Comparison of ENCODE assay signal across 1 cellular context in the genomic region with DNA sequence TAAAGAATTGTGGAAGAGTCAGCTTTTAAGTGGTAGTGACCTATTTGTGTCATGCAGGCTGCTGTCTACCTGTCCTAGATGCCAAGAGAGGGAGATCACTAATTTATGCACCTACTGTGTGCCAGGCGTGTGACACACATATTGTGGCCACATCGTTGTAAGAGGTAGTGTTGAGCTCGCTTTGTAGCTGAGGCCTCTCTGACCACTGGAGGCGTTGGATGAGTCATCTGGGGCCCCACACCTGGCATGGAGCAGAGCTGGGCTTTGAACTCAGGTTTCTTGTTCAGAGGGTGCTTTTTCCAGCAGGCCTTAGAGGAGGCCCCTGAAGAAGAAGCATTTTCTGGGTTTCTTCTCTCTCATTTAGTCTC.
TF ChIP-seq lines count a peak whose summit lies in the region.

No MANE protein-coding gene starts in this region.

TF ChIP-seq in GM12878, 131 proteins besides CTCF, POLR2A, EP300 and RAD21 (continued from another document and continues in another):
- TF ChIP-seq, protein P1, sequence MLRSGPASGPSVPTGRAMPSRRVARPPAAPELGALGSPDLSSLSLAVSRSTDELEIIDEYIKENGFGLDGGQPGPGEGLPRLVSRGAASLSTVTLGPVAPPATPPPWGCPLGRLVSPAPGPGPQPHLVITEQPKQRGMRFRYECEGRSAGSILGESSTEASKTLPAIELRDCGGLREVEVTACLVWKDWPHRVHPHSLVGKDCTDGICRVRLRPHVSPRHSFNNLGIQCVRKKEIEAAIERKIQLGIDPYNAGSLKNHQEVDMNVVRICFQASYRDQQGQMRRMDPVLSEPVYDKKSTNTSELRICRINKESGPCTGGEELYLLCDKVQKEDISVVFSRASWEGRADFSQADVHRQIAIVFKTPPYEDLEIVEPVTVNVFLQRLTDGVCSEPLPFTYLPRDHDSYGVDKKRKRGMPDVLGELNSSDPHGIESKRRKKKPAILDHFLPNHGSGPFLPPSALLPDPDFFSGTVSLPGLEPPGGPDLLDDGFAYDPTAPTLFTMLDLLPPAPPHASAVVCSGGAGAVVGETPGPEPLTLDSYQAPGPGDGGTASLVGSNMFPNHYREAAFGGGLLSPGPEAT (IDR thresholded peaks at IDR 0.05; ENCODE audit: low read depth) = peak; percentile 17; the same call in 1 of the 2 replicates
- TF ChIP-seq ZNF217 (IDR thresholded peaks at IDR 0.05) (peak; percentile 95), ZNF274 (IDR thresholded peaks at IDR 0.05; ENCODE audit: insufficient read depth, insufficient read length) (no peak), SMC3 (IDR thresholded peaks at IDR 0.05; ENCODE audit: borderline replicate concordance, low read length) (peak; percentile 32; the same call in 1 of the 2 replicates), IKZF2 (IDR thresholded peaks at IDR 0.05) (peak; percentile 41 to 54; a peak in 2 of 4 replicates), POU2F2 (IDR thresholded peaks at IDR 0.05; ENCODE audit: borderline replicate concordance, low read depth, low read length) (peak; percentile 83; the same call in 2 of the 3 replicates), PML (IDR thresholded peaks at IDR 0.05; ENCODE audit: low read length) (peak; percentile 66; the same call in 1 of the 2 replicates), ETV6 (conservative IDR thresholded peaks at IDR 0.05 in 1 of 2, IDR thresholded peaks at IDR 0.05 in 1 of 2; ENCODE audit: borderline replicate concordance in 1 of 2, low read depth in 1 of 2) (peak in 1 of 2 experiments; percentile 30; a peak in 2 of 4 replicates), CHD4 (IDR thresholded peaks at IDR 0.05) (no peak), JUND (IDR thresholded peaks at IDR 0.05; ENCODE audit: low read depth, low read length) (peak; percentile 78; the same call in 1 of the 2 replicates), NBN (IDR thresholded peaks at IDR 0.05) (0 out of 2 replicates have a peak, but pooled peaks have one; percentile 57), SUZ12 (IDR thresholded peaks at IDR 0.05; ENCODE audit: unreplicated experiment) (no peak), WRNIP1 (IDR thresholded peaks at IDR 0.05; ENCODE audit: borderline replicate concordance, low read depth, low read length) (peak; percentile 100), CBFB (IDR thresholded peaks at IDR 0.05; ENCODE audit: low read depth) (peak; percentile 63; the same call in 1 of the 2 replicates), SP1 (IDR thresholded peaks at IDR 0.05; ENCODE audit: low read depth, low read length) (peak; percentile 76), CBX3 (IDR thresholded peaks at IDR 0.05; ENCODE audit: borderline replicate concordance, low read depth) (no peak), JUNB (IDR thresholded peaks at IDR 0.05) (peak; percentile 95), FOXM1 (IDR thresholded peaks at IDR 0.05; ENCODE audit: low read depth, low read length) (peak; percentile 77; the same call in 1 of the 2 replicates), ESRRA (IDR thresholded peaks at IDR 0.05; ENCODE audit: low read length) (no peak), MTA3 (IDR thresholded peaks at IDR 0.05; ENCODE audit: borderline replicate concordance, low read length) (peak; percentile 64; the same call in 1 of the 2 replicates), SIN3A (IDR thresholded peaks at IDR 0.05; ENCODE audit: low read depth, low read length) (no peak), NR2C1 (IDR thresholded peaks at IDR 0.05) (no peak), KAT2A (conservative IDR thresholded peaks at IDR 0.05; ENCODE audit: control insufficient read depth, low read depth, low read length) (no peak), IRF4 (IDR thresholded peaks at IDR 0.05; ENCODE audit: low read depth, low read length) (peak; percentile 90), SREBF2 (IDR thresholded peaks at IDR 0.05; ENCODE audit: low read length) (no peak), BHLHE40 (IDR thresholded peaks at IDR 0.05; ENCODE audit: borderline replicate concordance in 1 of 2, low read depth in 2 of 2, low read length in 1 of 2) (peak; percentile 55 to 69), EGR1 (IDR thresholded peaks at IDR 0.05; ENCODE audit: borderline replicate concordance in 1 of 2, low read depth in 2 of 2, low read length in 2 of 2) (peak in 1 of 2 experiments; percentile 31; a peak in 1 of 3 replicates), SRF (IDR thresholded peaks at IDR 0.05; ENCODE audit: low read depth in 2 of 2, low read length in 2 of 2) (0 out of 4 replicates have a peak, but pooled peaks of 1 of the 2 experiments have one; percentile 37), SUPT20H (IDR thresholded peaks at IDR 0.05; ENCODE audit: borderline replicate concordance, control insufficient read depth, low read depth, low read length) (no peak), GABPA (IDR thresholded peaks at IDR 0.05; ENCODE audit: low read depth) (0 out of 2 replicates have a peak, but pooled peaks have one; percentile 23), IKZF1 (conservative IDR thresholded peaks at IDR 0.05) (peak; percentile 42), FOXK2 (IDR thresholded peaks at IDR 0.05) (no peak), CEBPB (IDR thresholded peaks at IDR 0.05; ENCODE audit: borderline replicate concordance in 1 of 2, low read depth in 2 of 2, low read length in 2 of 2) (no peak), PAX8 (IDR thresholded peaks at IDR 0.05) (no peak), RELA (IDR thresholded peaks at IDR 0.05; ENCODE audit: borderline replicate concordance, partially characterized antibody) (peak; percentile 68), TCF3 (IDR thresholded peaks at IDR 0.05; ENCODE audit: borderline replicate concordance, insufficient read depth, low read depth, low read length) (peak; percentile 98), GATAD2B (conservative IDR thresholded peaks at IDR 0.05; ENCODE audit: low read depth) (no peak), HDAC2 (IDR thresholded peaks at IDR 0.05) (no peak), EZH2 (IDR thresholded peaks at IDR 0.05; ENCODE audit: borderline replicate concordance, control insufficient read depth, low read depth, low read length) (no peak), BCL11A (IDR thresholded peaks at IDR 0.05; ENCODE audit: low read depth, low read length) (peak; percentile 81), MTA2 (IDR thresholded peaks at IDR 0.05; ENCODE audit: low read depth) (peak; percentile 45; the same call in 1 of the 2 replicates), ZNF24 (IDR thresholded peaks at IDR 0.05) (no peak), EED (IDR thresholded peaks at IDR 0.05; ENCODE audit: low read depth) (peak; percentile 83), ZBED1 (IDR thresholded peaks at IDR 0.05; ENCODE audit: borderline replicate concordance) (peak; percentile 77), HCFC1 (IDR thresholded peaks at IDR 0.05; ENCODE audit: low read length) (no peak), ATF7 (IDR thresholded peaks at IDR 0.05; ENCODE audit: low read depth) (peak; percentile 56), TCF7 (IDR thresholded peaks at IDR 0.05; ENCODE audit: borderline replicate concordance) (peak; percentile 98), TAF1 (IDR thresholded peaks at IDR 0.05; ENCODE audit: borderline replicate concordance, low read depth, low read length) (no peak), CREM (IDR thresholded peaks at IDR 0.05; ENCODE audit: low read depth) (peak; percentile 88)
- TF ChIP-seq, protein P2, sequence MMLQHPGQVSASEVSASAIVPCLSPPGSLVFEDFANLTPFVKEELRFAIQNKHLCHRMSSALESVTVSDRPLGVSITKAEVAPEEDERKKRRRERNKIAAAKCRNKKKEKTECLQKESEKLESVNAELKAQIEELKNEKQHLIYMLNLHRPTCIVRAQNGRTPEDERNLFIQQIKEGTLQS (IDR thresholded peaks at IDR 0.05; ENCODE audit: borderline replicate concordance, extremely low read depth, low read depth, low read length) = no peak
- TF ChIP-seq, protein P3, sequence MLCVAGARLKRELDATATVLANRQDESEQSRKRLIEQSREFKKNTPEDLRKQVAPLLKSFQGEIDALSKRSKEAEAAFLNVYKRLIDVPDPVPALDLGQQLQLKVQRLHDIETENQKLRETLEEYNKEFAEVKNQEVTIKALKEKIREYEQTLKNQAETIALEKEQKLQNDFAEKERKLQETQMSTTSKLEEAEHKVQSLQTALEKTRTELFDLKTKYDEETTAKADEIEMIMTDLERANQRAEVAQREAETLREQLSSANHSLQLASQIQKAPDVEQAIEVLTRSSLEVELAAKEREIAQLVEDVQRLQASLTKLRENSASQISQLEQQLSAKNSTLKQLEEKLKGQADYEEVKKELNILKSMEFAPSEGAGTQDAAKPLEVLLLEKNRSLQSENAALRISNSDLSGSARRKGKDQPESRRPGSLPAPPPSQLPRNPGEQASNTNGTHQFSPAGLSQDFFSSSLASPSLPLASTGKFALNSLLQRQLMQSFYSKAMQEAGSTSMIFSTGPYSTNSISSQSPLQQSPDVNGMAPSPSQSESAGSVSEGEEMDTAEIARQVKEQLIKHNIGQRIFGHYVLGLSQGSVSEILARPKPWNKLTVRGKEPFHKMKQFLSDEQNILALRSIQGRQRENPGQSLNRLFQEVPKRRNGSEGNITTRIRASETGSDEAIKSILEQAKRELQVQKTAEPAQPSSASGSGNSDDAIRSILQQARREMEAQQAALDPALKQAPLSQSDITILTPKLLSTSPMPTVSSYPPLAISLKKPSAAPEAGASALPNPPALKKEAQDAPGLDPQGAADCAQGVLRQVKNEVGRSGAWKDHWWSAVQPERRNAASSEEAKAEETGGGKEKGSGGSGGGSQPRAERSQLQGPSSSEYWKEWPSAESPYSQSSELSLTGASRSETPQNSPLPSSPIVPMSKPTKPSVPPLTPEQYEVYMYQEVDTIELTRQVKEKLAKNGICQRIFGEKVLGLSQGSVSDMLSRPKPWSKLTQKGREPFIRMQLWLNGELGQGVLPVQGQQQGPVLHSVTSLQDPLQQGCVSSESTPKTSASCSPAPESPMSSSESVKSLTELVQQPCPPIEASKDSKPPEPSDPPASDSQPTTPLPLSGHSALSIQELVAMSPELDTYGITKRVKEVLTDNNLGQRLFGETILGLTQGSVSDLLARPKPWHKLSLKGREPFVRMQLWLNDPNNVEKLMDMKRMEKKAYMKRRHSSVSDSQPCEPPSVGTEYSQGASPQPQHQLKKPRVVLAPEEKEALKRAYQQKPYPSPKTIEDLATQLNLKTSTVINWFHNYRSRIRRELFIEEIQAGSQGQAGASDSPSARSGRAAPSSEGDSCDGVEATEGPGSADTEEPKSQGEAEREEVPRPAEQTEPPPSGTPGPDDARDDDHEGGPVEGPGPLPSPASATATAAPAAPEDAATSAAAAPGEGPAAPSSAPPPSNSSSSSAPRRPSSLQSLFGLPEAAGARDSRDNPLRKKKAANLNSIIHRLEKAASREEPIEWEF (IDR thresholded peaks at IDR 0.05; ENCODE audit: insufficient replicate concordance, low read depth, low read length) = no peak
- TF ChIP-seq, protein P4, sequence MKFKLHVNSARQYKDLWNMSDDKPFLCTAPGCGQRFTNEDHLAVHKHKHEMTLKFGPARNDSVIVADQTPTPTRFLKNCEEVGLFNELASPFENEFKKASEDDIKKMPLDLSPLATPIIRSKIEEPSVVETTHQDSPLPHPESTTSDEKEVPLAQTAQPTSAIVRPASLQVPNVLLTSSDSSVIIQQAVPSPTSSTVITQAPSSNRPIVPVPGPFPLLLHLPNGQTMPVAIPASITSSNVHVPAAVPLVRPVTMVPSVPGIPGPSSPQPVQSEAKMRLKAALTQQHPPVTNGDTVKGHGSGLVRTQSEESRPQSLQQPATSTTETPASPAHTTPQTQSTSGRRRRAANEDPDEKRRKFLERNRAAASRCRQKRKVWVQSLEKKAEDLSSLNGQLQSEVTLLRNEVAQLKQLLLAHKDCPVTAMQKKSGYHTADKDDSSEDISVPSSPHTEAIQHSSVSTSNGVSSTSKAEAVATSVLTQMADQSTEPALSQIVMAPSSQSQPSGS (IDR thresholded peaks at IDR 0.05; ENCODE audit: low read length) = peak; percentile 15; the same call in 1 of the 2 replicates
- TF ChIP-seq, protein P5, sequence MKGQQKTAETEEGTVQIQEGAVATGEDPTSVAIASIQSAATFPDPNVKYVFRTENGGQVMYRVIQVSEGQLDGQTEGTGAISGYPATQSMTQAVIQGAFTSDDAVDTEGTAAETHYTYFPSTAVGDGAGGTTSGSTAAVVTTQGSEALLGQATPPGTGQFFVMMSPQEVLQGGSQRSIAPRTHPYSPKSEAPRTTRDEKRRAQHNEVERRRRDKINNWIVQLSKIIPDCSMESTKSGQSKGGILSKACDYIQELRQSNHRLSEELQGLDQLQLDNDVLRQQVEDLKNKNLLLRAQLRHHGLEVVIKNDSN (IDR thresholded peaks at IDR 0.05; ENCODE audit: borderline replicate concordance, extremely low read length, insufficient read depth, low read depth, low read length) = no peak
- TF ChIP-seq, protein P6, sequence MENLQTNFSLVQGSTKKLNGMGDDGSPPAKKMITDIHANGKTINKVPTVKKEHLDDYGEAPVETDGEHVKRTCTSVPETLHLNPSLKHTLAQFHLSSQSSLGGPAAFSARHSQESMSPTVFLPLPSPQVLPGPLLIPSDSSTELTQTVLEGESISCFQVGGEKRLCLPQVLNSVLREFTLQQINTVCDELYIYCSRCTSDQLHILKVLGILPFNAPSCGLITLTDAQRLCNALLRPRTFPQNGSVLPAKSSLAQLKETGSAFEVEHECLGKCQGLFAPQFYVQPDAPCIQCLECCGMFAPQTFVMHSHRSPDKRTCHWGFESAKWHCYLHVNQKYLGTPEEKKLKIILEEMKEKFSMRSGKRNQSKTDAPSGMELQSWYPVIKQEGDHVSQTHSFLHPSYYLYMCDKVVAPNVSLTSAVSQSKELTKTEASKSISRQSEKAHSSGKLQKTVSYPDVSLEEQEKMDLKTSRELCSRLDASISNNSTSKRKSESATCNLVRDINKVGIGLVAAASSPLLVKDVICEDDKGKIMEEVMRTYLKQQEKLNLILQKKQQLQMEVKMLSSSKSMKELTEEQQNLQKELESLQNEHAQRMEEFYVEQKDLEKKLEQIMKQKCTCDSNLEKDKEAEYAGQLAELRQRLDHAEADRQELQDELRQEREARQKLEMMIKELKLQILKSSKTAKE (IDR thresholded peaks at IDR 0.05; ENCODE audit: low read depth, poor library complexity, severe bottlenecking) = peak; percentile 69
- TF ChIP-seq, protein P7, sequence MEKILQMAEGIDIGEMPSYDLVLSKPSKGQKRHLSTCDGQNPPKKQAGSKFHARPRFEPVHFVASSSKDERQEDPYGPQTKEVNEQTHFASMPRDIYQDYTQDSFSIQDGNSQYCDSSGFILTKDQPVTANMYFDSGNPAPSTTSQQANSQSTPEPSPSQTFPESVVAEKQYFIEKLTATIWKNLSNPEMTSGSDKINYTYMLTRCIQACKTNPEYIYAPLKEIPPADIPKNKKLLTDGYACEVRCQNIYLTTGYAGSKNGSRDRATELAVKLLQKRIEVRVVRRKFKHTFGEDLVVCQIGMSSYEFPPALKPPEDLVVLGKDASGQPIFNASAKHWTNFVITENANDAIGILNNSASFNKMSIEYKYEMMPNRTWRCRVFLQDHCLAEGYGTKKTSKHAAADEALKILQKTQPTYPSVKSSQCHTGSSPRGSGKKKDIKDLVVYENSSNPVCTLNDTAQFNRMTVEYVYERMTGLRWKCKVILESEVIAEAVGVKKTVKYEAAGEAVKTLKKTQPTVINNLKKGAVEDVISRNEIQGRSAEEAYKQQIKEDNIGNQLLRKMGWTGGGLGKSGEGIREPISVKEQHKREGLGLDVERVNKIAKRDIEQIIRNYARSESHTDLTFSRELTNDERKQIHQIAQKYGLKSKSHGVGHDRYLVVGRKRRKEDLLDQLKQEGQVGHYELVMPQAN (conservative IDR thresholded peaks at IDR 0.05) = peak; percentile 2; the same call in 1 of the 2 replicates
